Comparison of ENCODE assay signal across 20 cellular contexts in genomic region chr10:33315891-33316290, GRCh38. TPM values are rescaled to one million over a fixed set of nuclear protein-coding genes. Genes with fewer than 3 reads are reported as not detected.
DNase-seq lines count a peak whose midpoint lies in the region; ATAC-seq and TF ChIP-seq lines count a peak whose summit lies in the region.
"Had no signal": no experiment of that assay in that cellular context is flagged by ENCODE, and none has a peak within 500 bp of the region (broad histone marks: within the 10 kb centered on the region; RNA-seq: fewer than 3 reads in every experiment).

No MANE protein-coding gene starts in this region.

- ATAC-seq in left lobe of liver (peak; percentile 73), thoracic aorta (ENCODE audit: insufficient number of reproducible peaks, low FRiP score, low read depth) (no peak)
- no peak for ATAC-seq in stimulated activated naive CD8-positive, alpha-beta T cell treated with anti-CD3 and anti-CD28 coated beads, Interleukin-15, Interleukin-2, amounts not matched to agents 100 U/mL and 50 U/mL, for 24 hours
- ATAC-seq: stimulated activated effector memory CD8-positive, alpha-beta T cell treated with anti-CD3 and anti-CD28 coated beads, Interleukin-12 subunit alpha, Interleukin-12 subunit beta, amount 100 ng/mL, for 72 hours had no signal

- peaks cover 8% of the 10 kb centered on the region for H3K9me3 Mint-ChIP-seq in MCF 10A (ENCODE audit: unreplicated experiment)
- no peaks in the 10 kb centered on the region for H3K9me3 Mint-ChIP-seq in chondrocyte (ENCODE audit: low read depth)
- H3K9me3 Mint-ChIP-seq: CD4-positive, alpha-beta T cell; stimulated activated effector memory CD8-positive, alpha-beta T cell treated with anti-CD3 and anti-CD28 coated beads, Interleukin-12 subunit alpha, Interleukin-12 subunit beta, amount 100 ng/mL, for 72 hours had no signal

- H3K36me3 ChIP-seq in breast epithelium, result no peaks in the 10 kb centered on the region
- H3K36me3 ChIP-seq in thoracic aorta, result no peaks in the 10 kb centered on the region
- H3K36me3 ChIP-seq: ovary, WERI-Rb-1 had no signal

- H3K4me3 ChIP-seq in breast epithelium (no peak overlapping the region), thoracic aorta (peak overlapping the region; percentile 4)
- H3K4me3 ChIP-seq: ovary had no signal

- no peaks in the 10 kb centered on the region for H3K27me3 Mint-ChIP-seq in MCF 10A (ENCODE audit: insufficient read depth, unreplicated experiment)
- no peaks in the 10 kb centered on the region for H3K27me3 Mint-ChIP-seq in chondrocyte (ENCODE audit: low read depth)

- intact Hi-C loops in MCF 10A (cut with micrococcal nuclease) (no loop called here), breast epithelium (cut with DNase I; ENCODE audit: low total_unique reads) (no loop called here)

- H3K27ac ChIP-seq in breast epithelium, result no peak overlapping the region
- peak overlapping the region; percentile 0 to 4 for H3K27ac ChIP-seq in thoracic aorta
- H3K27ac ChIP-seq: HL-60, ovary, WERI-Rb-1 had no signal

- H3K27me3 ChIP-seq in breast epithelium (no peaks in the 10 kb centered on the region), thoracic aorta (replicated peaks; ENCODE audit: insufficient read depth) (no peaks in the 10 kb centered on the region)
- H3K27me3 ChIP-seq: ovary had no signal

- POLR2A ChIA-PET in MCF 10A (lab: Yijun Ruan, JAX), result no interaction called here

- H3K27ac Mint-ChIP-seq in MCF 10A (ENCODE audit: low read depth, unreplicated experiment) (peak overlapping the region; percentile 9), chondrocyte (ENCODE audit: unreplicated experiment) (peak overlapping the region; percentile 62)
- H3K27ac Mint-ChIP-seq: CD4-positive, alpha-beta T cell; stimulated activated effector memory CD8-positive, alpha-beta T cell treated with anti-CD3 and anti-CD28 coated beads, Interleukin-12 subunit alpha, Interleukin-12 subunit beta, amount 100 ng/mL, for 72 hours had no signal

- H3K4me1 Mint-ChIP-seq in MCF 10A (ENCODE audit: insufficient read depth, unreplicated experiment) (peaks cover 47% of the 10 kb centered on the region), chondrocyte (ENCODE audit: low read depth) (peaks cover 42% of the 10 kb centered on the region)
- H3K4me1 Mint-ChIP-seq: stimulated activated effector memory CD8-positive, alpha-beta T cell treated with anti-CD3 and anti-CD28 coated beads, Interleukin-12 subunit alpha, Interleukin-12 subunit beta, amount 100 ng/mL, for 72 hours had no signal

- no peak for TF ChIP-seq POLR2A in breast epithelium (IDR thresholded peaks at IDR 0.05)

- H3K9me3 ChIP-seq in breast epithelium, result no peaks in the 10 kb centered on the region
- H3K9me3 ChIP-seq in thoracic aorta, result no peaks in the 10 kb centered on the region
- H3K9me3 ChIP-seq: ovary had no signal

- CTCF ChIA-PET in MCF 10A (lab: Yijun Ruan, JAX), result interaction anchor here (0.9 kb wide), 1 partner anchor 15 kb away, joined by 9 read pairs; no protein-coding TSS in a partner anchor

- H3K4me1 ChIP-seq in breast epithelium (no peaks in the 10 kb centered on the region), thoracic aorta (ENCODE audit: control insufficient read depth in 1 of 2, low read depth in 2 of 2) (peaks cover 10 to 24% of the 10 kb centered on the region in 2 donors)

- H3K36me3 Mint-ChIP-seq in MCF 10A (ENCODE audit: insufficient read depth, unreplicated experiment) (peaks cover 13% of the 10 kb centered on the region), chondrocyte (ENCODE audit: low read depth) (peaks cover 21% of the 10 kb centered on the region)
- H3K36me3 Mint-ChIP-seq: stimulated activated effector memory CD8-positive, alpha-beta T cell treated with anti-CD3 and anti-CD28 coated beads, Interleukin-12 subunit alpha, Interleukin-12 subunit beta, amount 100 ng/mL, for 72 hours had no signal

- TF ChIP-seq CTCF in MCF 10A (IDR thresholded peaks at IDR 0.05; ENCODE audit: unreplicated experiment), result no peak
- TF ChIP-seq CTCF in breast epithelium (IDR thresholded peaks at IDR 0.05), result no peak
- TF ChIP-seq CTCF in chondrocyte (IDR thresholded peaks at IDR 0.05), result no peak
- no peak for TF ChIP-seq CTCF in thoracic aorta (IDR thresholded peaks at IDR 0.05)

- no peak for DNase-seq in MCF 10A (ENCODE audit: unreplicated experiment)
- DNase-seq in breast epithelium (ENCODE audit: low spot score in 2 of 2), result no peak
- DNase-seq in chondrocyte (ENCODE audit: low spot score), result no peak
- no peak for DNase-seq in left lobe of liver (ENCODE audit: low spot score)
- no peak for DNase-seq in thoracic aorta (ENCODE audit: low spot score)
- DNase-seq in stimulated activated naive CD8-positive, alpha-beta T cell treated with anti-CD3 and anti-CD28 coated beads, Interleukin-15, Interleukin-2, amounts not matched to agents 100 U/mL and 50 U/mL, for 24 hours, result no peak
- DNase-seq in AG08396 (ENCODE audit: low spot score), result no peak
- DNase-seq in GM19238 (ENCODE audit: insufficient read length, low spot score), result no peak
- DNase-seq: 8988T; activated CD8-positive, alpha-beta memory T cell treated with anti-CD3 and anti-CD28 coated beads for 24 hours; amniotic stem cell; CD4-positive, alpha-beta T cell; head of caudate nucleus; islet precursor cell; NCI-H1105 treated with DMSO at 0.1 percent for 48 hours; ovary; small intestine; WERI-Rb-1 had no signal

- no TSS peak for BruUV-seq in MCF 10A (replicated peaks; lab: Mats Ljungman, UMichigan)

- H3K4me3 Mint-ChIP-seq in MCF 10A (ENCODE audit: unreplicated experiment) (no peak overlapping the region), chondrocyte (ENCODE audit: unreplicated experiment) (no peak overlapping the region)
- H3K4me3 Mint-ChIP-seq: CD4-positive, alpha-beta T cell; stimulated activated effector memory CD8-positive, alpha-beta T cell treated with anti-CD3 and anti-CD28 coated beads, Interleukin-12 subunit alpha, Interleukin-12 subunit beta, amount 100 ng/mL, for 72 hours had no signal

RNA-seq across cellular contexts. Expression of gene NRP1, which starts 18.6 kb away (rescaled TPM):
- total RNA-seq in MCF 10A (2022) (66.6 and 117 TPM in 2 replicates), breast epithelium (10 to 100 TPM; 50.8 to 76.0 (median 74.7) TPM), chondrocyte (111 to 126 TPM (median 122 TPM) in 3 replicates), left lobe of liver (20.6 TPM), thoracic aorta (100 to 1,000 TPM in 1 of 2 donors, 10 to 100 TPM in 1; 66.9 to 117 TPM)

Comparison
In these comparisons a context has a peak if more than half of its experiments do, and no peak if none do; other contexts are left out.
1. H3K27ac ChIP-seq: peak in thoracic aorta (2 of 2); none in breast epithelium (0 of 2).